9 cellular contexts compared by ENCODE assay signal in the genomic region with DNA sequence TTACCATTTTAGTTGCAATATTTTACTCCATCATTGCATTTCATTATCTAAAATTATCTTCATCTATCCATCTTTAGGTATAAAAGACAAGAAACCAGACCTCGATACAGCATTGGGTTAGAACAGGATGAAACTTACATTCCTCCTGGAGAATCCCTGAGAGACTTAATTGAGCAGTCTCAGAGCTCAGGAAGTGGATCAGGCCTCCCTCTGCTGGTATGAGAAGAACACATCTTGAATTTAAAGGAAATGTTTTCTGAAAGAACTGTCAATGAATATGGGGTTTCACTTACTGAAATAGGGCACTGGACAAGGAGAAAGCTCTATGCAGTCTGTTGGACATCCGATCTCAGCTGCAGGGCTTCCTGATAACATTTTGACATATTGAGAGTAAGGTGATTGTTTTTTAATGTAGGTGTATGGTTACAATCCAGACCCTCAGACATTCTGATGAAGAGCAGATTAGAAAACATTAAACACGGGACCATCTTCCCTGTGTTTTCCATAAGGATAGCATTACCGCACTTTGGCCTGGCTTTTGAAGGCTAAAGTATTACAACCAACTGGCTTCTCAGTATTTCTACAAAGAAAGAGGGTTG.
DNase-seq lines count a peak whose midpoint lies in the region; FAIRE-seq and TF ChIP-seq lines count a peak whose summit lies in the region.
"Had no signal": no experiment of that assay in that cellular context is flagged by ENCODE, and none has a peak within 500 bp of the region (broad histone marks: within the 10 kb centered on the region; RNA-seq: fewer than 3 reads in every experiment).

No MANE protein-coding gene starts in this region.

- TF ChIP-seq CTCF in DOHH2 (IDR thresholded peaks at IDR 0.05; ENCODE audit: low read depth, low read length, poor library complexity, severe bottlenecking) (peak; percentile 29), Loucy (conservative IDR thresholded peaks at IDR 0.05; ENCODE audit: low read length) (peak; percentile 72), ascending aorta (IDR thresholded peaks at IDR 0.05) (peak in 2 of 3 experiments; percentile 42 to 58), uterus (IDR thresholded peaks at IDR 0.05) (peak in 3 of 4 experiments; percentile 31 to 36 (median 34))

- DNase-seq in ascending aorta (ENCODE audit: low spot score in 2 of 2), result no peak
- peak in 1 of 2 donors; percentile 12 for DNase-seq in uterus
- DNase-seq in activated T-cell treated with anti-CD3 and anti-CD28 coated beads for 4 hours, result no peak
- DNase-seq in KG1 (lab: John Stamatoyannopoulos, UW), result no peak
- no peak for DNase-seq in effector CD4-positive, alpha-beta T cell
- DNase-seq: naive B cell had no signal

- no peak overlapping the region for H3K9ac ChIP-seq in Loucy (ENCODE audit: low read depth, low read length, poor library complexity, severe bottlenecking)

- H3K9me2 ChIP-seq in DOHH2 (replicated peaks; ENCODE audit: control insufficient read depth, low read length) (no peaks in the 10 kb centered on the region), Loucy (replicated peaks; ENCODE audit: low read depth, low read length) (no peaks in the 10 kb centered on the region)

- H4K20me1 ChIP-seq in DOHH2 (ENCODE audit: control insufficient read depth, insufficient read depth, low read depth, low read length), result no peaks in the 10 kb centered on the region
- H4K20me1 ChIP-seq in Loucy (ENCODE audit: insufficient read depth, low read length, poor library complexity, severe bottlenecking), result no peaks in the 10 kb centered on the region

- no peaks in the 10 kb centered on the region for H3F3A ChIP-seq in DOHH2 (ENCODE audit: control insufficient read depth, insufficient read depth)
- H3F3A ChIP-seq in Loucy (ENCODE audit: low read depth), result no peaks in the 10 kb centered on the region

- FAIRE-seq in islet of Langerhans (lab: Jason Lieb, UNC), result peak; percentile 33

- H3K9me3 ChIP-seq in DOHH2 (ENCODE audit: control insufficient read depth, insufficient read depth, low read length), result no peaks in the 10 kb centered on the region
- no peaks in the 10 kb centered on the region for H3K9me3 ChIP-seq in Loucy (ENCODE audit: insufficient read depth, low read depth, low read length)
- H3K9me3 ChIP-seq in ascending aorta, result no peaks in the 10 kb centered on the region
- H3K9me3 ChIP-seq in uterus, result no peaks in the 10 kb centered on the region

- TF ChIP-seq POLR2A in uterus (IDR thresholded peaks at IDR 0.05), result no peak

- intact Hi-C loops in ascending aorta (cut with DNase I) (loop anchor here (10.0 kb wide), 1 partner anchor 820 kb away; no protein-coding TSS in a partner anchor), uterus (cut with DNase I; ENCODE audit: low total_unique reads) (no loop called here)

- H2AFZ ChIP-seq in Loucy (ENCODE audit: low read length), result peak overlapping the region; percentile 34

- H3K27me3 ChIP-seq in DOHH2 (ENCODE audit: control insufficient read depth, low read length) (no peaks in the 10 kb centered on the region), Loucy (ENCODE audit: insufficient read depth, low read length, poor library complexity, severe bottlenecking) (no peaks in the 10 kb centered on the region), ascending aorta (no peaks in the 10 kb centered on the region), uterus (no peaks in the 10 kb centered on the region)

- no peaks in the 10 kb centered on the region for H3K79me2 ChIP-seq in DOHH2 (ENCODE audit: control insufficient read depth, low read length)
- H3K79me2 ChIP-seq in Loucy (ENCODE audit: insufficient read depth, low read length), result no peaks in the 10 kb centered on the region

- H3K36me3 ChIP-seq in DOHH2 (ENCODE audit: control insufficient read depth, low read length) (no peaks in the 10 kb centered on the region), Loucy (ENCODE audit: insufficient read depth, low read length) (no peaks in the 10 kb centered on the region), ascending aorta (no peaks in the 10 kb centered on the region), uterus (no peaks in the 10 kb centered on the region)

- H3K4me3 ChIP-seq in DOHH2 (ENCODE audit: low read length), result no peak overlapping the region
- no peak overlapping the region for H3K4me3 ChIP-seq in Loucy (ENCODE audit: low read length, poor library complexity, severe bottlenecking)
- no peak overlapping the region for H3K4me3 ChIP-seq in ascending aorta
- no peak overlapping the region for H3K4me3 ChIP-seq in uterus

- H3K4me2 ChIP-seq in DOHH2 (ENCODE audit: low read length) (no peak overlapping the region), Loucy (ENCODE audit: low read depth, low read length, poor library complexity, severe bottlenecking) (no peak overlapping the region)

- H3K4me1 ChIP-seq in DOHH2 (ENCODE audit: control insufficient read depth, low read length), result no peaks in the 10 kb centered on the region
- peaks cover 7% of the 10 kb centered on the region for H3K4me1 ChIP-seq in Loucy (ENCODE audit: insufficient read depth, low read length, poor library complexity, severe bottlenecking)
- no peaks in the 10 kb centered on the region for H3K4me1 ChIP-seq in ascending aorta
- H3K4me1 ChIP-seq in uterus, result no peaks in the 10 kb centered on the region

- H3K27ac ChIP-seq in DOHH2 (ENCODE audit: low read depth, low read length) (no peak overlapping the region), ascending aorta (peak overlapping the region in 1 of 2 donors; percentile 47), uterus (no peak overlapping the region)
